ENCODE assay signal across 1 cellular context in the genomic region with DNA sequence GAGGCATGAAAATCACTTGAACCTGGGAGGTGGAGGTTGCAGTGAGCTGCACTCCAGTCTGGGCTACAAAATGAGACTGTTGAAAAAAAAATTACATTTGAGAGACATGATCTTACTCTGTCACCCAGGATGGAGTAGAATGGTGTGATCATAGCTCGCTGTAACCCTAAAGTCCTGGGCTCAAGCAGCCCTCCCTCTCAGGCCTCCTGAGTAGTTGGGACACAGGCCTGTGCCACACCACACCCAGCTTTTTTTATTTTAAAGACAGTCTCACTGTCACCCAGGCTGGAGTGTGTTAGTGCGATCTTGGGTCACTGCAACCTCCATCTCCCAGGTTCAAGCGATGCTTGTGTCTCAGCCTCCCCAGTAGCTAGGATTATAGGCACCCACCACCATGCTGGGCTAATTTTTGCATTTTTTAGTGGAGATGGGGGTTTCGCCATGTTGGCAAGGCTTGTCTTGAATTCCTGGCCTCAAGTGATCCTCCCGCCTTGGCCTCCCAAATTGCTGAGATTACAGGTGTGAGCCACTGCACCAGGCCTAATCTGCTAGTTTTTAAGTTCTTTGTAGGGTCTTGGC.
A peak's percentile ranks its signal among the peaks of the same experiment; 100 is the strongest.
TF ChIP-seq lines count a peak whose summit lies in the region.

No MANE protein-coding gene starts in this region.

TF ChIP-seq in H1, 55 proteins besides CTCF, POLR2A, EP300 and RAD21:
- no peak for TF ChIP-seq TEAD4 (IDR thresholded peaks at IDR 0.05; ENCODE audit: low read depth, low read length)
- TF ChIP-seq ZNF274 (IDR thresholded peaks at IDR 0.05; ENCODE audit: borderline replicate concordance, extremely low read depth, low read length) = no peak
- peak; percentile 91 for TF ChIP-seq POLR2AphosphoS5 (IDR thresholded peaks at IDR 0.05; ENCODE audit: low read depth, low read length)
- TF ChIP-seq CEBPB (IDR thresholded peaks at IDR 0.05; ENCODE audit: low read depth, low read length) = no peak
- TF ChIP-seq, protein P1, sequence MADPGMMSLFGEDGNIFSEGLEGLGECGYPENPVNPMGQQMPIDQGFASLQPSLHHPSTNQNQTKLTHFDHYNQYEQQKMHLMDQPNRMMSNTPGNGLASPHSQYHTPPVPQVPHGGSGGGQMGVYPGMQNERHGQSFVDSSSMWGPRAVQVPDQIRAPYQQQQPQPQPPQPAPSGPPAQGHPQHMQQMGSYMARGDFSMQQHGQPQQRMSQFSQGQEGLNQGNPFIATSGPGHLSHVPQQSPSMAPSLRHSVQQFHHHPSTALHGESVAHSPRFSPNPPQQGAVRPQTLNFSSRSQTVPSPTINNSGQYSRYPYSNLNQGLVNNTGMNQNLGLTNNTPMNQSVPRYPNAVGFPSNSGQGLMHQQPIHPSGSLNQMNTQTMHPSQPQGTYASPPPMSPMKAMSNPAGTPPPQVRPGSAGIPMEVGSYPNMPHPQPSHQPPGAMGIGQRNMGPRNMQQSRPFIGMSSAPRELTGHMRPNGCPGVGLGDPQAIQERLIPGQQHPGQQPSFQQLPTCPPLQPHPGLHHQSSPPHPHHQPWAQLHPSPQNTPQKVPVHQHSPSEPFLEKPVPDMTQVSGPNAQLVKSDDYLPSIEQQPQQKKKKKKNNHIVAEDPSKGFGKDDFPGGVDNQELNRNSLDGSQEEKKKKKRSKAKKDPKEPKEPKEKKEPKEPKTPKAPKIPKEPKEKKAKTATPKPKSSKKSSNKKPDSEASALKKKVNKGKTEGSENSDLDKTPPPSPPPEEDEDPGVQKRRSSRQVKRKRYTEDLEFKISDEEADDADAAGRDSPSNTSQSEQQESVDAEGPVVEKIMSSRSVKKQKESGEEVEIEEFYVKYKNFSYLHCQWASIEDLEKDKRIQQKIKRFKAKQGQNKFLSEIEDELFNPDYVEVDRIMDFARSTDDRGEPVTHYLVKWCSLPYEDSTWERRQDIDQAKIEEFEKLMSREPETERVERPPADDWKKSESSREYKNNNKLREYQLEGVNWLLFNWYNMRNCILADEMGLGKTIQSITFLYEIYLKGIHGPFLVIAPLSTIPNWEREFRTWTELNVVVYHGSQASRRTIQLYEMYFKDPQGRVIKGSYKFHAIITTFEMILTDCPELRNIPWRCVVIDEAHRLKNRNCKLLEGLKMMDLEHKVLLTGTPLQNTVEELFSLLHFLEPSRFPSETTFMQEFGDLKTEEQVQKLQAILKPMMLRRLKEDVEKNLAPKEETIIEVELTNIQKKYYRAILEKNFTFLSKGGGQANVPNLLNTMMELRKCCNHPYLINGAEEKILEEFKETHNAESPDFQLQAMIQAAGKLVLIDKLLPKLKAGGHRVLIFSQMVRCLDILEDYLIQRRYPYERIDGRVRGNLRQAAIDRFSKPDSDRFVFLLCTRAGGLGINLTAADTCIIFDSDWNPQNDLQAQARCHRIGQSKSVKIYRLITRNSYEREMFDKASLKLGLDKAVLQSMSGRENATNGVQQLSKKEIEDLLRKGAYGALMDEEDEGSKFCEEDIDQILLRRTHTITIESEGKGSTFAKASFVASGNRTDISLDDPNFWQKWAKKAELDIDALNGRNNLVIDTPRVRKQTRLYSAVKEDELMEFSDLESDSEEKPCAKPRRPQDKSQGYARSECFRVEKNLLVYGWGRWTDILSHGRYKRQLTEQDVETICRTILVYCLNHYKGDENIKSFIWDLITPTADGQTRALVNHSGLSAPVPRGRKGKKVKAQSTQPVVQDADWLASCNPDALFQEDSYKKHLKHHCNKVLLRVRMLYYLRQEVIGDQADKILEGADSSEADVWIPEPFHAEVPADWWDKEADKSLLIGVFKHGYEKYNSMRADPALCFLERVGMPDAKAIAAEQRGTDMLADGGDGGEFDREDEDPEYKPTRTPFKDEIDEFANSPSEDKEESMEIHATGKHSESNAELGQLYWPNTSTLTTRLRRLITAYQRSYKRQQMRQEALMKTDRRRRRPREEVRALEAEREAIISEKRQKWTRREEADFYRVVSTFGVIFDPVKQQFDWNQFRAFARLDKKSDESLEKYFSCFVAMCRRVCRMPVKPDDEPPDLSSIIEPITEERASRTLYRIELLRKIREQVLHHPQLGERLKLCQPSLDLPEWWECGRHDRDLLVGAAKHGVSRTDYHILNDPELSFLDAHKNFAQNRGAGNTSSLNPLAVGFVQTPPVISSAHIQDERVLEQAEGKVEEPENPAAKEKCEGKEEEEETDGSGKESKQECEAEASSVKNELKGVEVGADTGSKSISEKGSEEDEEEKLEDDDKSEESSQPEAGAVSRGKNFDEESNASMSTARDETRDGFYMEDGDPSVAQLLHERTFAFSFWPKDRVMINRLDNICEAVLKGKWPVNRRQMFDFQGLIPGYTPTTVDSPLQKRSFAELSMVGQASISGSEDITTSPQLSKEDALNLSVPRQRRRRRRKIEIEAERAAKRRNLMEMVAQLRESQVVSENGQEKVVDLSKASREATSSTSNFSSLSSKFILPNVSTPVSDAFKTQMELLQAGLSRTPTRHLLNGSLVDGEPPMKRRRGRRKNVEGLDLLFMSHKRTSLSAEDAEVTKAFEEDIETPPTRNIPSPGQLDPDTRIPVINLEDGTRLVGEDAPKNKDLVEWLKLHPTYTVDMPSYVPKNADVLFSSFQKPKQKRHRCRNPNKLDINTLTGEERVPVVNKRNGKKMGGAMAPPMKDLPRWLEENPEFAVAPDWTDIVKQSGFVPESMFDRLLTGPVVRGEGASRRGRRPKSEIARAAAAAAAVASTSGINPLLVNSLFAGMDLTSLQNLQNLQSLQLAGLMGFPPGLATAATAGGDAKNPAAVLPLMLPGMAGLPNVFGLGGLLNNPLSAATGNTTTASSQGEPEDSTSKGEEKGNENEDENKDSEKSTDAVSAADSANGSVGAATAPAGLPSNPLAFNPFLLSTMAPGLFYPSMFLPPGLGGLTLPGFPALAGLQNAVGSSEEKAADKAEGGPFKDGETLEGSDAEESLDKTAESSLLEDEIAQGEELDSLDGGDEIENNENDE (IDR thresholded peaks at IDR 0.05; ENCODE audit: insufficient replicate concordance, low read length) = peak; percentile 40
